In the genomic region with DNA sequence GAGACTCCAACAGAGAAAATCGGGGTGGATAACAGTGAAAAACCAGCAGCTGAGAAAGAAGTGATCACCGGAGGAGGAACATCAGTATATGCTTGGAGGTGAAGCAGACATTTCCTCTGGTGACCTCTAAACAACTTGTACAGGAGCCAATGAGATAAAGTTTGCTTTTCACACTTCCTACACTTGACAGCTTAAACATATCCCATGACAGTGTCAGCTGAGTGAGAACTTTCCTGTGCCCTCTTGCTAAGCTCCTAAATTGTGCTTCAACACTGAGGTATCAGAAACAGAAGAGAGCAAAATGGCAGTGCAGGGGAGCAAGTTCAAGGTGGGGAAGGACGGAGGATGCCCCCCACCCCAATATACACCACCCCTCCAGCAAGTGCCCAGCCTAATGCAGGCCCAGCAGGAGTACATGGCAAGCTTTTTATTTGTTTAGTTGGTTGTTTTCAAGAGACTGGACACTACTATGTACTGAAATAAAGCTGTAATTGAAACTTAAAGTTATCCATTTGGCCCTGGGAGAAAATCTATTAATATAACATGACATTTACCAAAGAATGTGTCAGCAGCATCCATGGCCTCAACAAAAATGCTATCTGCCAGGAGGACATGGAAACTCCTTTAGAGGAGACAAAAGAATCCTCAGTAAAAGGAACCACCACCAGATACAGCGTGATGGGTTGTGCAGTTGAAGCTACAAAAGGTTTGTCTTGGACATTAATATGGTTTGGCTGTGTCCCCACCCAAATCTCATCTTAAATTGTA, we compare ENCODE assay signal across 20 cellular contexts.
"Had no signal": no experiment of that assay in that cellular context is flagged by ENCODE, and none has a peak within 500 bp of the region (broad histone marks: within the 10 kb centered on the region; RNA-seq: fewer than 3 reads in every experiment).

No MANE protein-coding gene starts in this region.

- H3K9me3 ChIP-seq: colonic mucosa, esophagus muscularis mucosa, left lung, lower lobe of right lung, prostate gland, thoracic aorta, tibial nerve, upper lobe of left lung had no signal

- H3K79me2 ChIP-seq: hepatocyte had no signal

- ATAC-seq: foreskin keratinocyte; left lung; lower lobe of right lung; naive thymus-derived CD8-positive, alpha-beta T cell; sciatic nerve; stimulated activated naive B cell treated with anti-CD40 and anti-IgM and Interleukin-4, amounts not matched to agents 10 μg/mL and 1 μg/mL and 100 μg/mL, for 72 hours had no signal

- H3K27me3 ChIP-seq: colonic mucosa, esophagus muscularis mucosa, foreskin keratinocyte, hepatocyte, left lung, tibial nerve, upper lobe of left lung had no signal

- H3K4me1 ChIP-seq: colonic mucosa, foreskin keratinocyte, left lung, prostate gland, tibial nerve had no signal

- H3K4me3 ChIP-seq: colonic mucosa, esophagus muscularis mucosa, hepatocyte, left lung, lower lobe of right lung, prostate gland, skin epidermis, spleen, thoracic aorta, tibial nerve, upper lobe of left lung had no signal

- H3K4me2 ChIP-seq: hepatocyte had no signal

- H3K27ac ChIP-seq: colonic mucosa, esophagus muscularis mucosa, foreskin keratinocyte, hepatocyte, left lung, lower lobe of right lung, prostate gland, skin epidermis, spleen, thoracic aorta, tibial nerve, upper lobe of left lung had no signal

- H3K36me3 ChIP-seq: colonic mucosa, esophagus muscularis mucosa, left lung, lower lobe of right lung, prostate gland, spleen, thoracic aorta, tibial nerve, upper lobe of left lung had no signal

- DNase-seq: colonic mucosa; effector memory CD4-positive, alpha-beta T cell; foreskin keratinocyte; kidney; left lung; lower lobe of right lung; naive thymus-derived CD8-positive, alpha-beta T cell; nephron progenitor cell; nucleus accumbens; spleen; stimulated activated CD4-positive, alpha-beta T cell treated with anti-CD3 and anti-CD28 coated beads, Interleukin-2, amount 100 ng/mL, for 48 hours; stimulated activated naive B cell treated with anti-CD40 and anti-IgM and Interleukin-4, amounts not matched to agents 10 μg/mL and 1 μg/mL and 100 μg/mL, for 72 hours; upper lobe of left lung had no signal

- H2AFZ ChIP-seq: hepatocyte had no signal
